In the genomic region with DNA sequence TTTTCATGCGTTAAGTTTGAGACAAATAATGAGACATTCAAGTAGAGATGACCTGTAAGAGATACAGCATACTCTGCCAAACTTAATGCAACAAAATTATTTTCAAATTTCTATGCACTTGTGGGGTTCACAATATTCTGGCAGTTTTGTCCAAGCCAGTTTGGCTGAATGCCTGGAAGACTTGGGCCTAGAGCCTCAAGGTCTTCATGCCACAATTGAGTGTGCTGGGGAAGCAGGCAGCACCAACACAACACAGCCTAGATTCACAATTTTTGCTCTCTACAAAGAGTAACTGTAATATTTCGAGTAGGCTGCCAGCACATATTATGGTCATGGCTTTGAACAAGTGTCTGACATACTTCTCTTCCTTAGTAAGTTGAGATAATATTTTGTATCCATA, we compare ENCODE assay signal across 34 cellular contexts.
"Had no signal": no experiment of that assay in that cellular context is flagged by ENCODE, and none has a peak within 500 bp of the region (broad histone marks: within the 10 kb centered on the region; RNA-seq: fewer than 3 reads in every experiment).

No MANE protein-coding gene starts in this region.

- DNase-seq: activated B cell treated with CpG ODN at 0.5 μM for 24 hours; activated CD4-positive, alpha-beta memory T cell treated with anti-CD3 and anti-CD28 coated beads for 36 hours; activated CD4-positive, alpha-beta T cell treated with anti-CD3 and anti-CD28 coated beads for 4 hours; activated CD4-positive, alpha-beta T cell treated with anti-CD3 and anti-CD28 coated beads, Interleukin-2, amount 10 ng/mL, durations not matched to agents 24 days and 14 days; activated CD4-positive, alpha-beta T cell treated with anti-CD3 and anti-CD28 coated beads, Interleukin-2, amount 50 U/mL, for 1 hour; activated CD4-positive, alpha-beta T cell treated with anti-CD3 and anti-CD28 coated beads, Interleukin-2, amount 50 U/mL, for 4 hours; activated CD4-positive, CD25-positive, alpha-beta regulatory T cell treated with anti-CD3 and anti-CD28 coated beads, Interleukin-2, amount 50 U/mL, for 72 hours; activated CD8-positive, alpha-beta memory T cell treated with anti-CD3 and anti-CD28 coated beads, Interleukin-2, amount 50 U/mL, for 4 hours; activated CD8-positive, alpha-beta T cell treated with anti-CD3 and anti-CD28 coated beads for 36 hours; activated effector memory CD4-positive, alpha-beta T cell treated with anti-CD3 and anti-CD28 coated beads, Interleukin-2, amount 50 U/mL, for 16 hours; activated gamma-delta T cell treated with Interleukin-2 at 50 U/mL for 16 hours; activated naive CD4-positive, alpha-beta T cell; activated naive CD4-positive, alpha-beta T cell treated with anti-CD3 and anti-CD28 coated beads for 36 hours; activated naive CD4-positive, alpha-beta T cell treated with anti-CD3 and anti-CD28 coated beads, Interleukin-2, amount 50 U/mL, for 16 hours; activated naive CD8-positive, alpha-beta T cell treated with anti-CD3 and anti-CD28 coated beads for 36 hours; activated T-cell treated with anti-CD3 and anti-CD28 coated beads for 4 hours; activated T-cell treated with anti-CD3 and anti-CD28 coated beads, Interleukin-2, amount 50 U/mL, for 1 hour; activated T-cell treated with anti-CD3 and anti-CD28 coated beads, Interleukin-2, amount 50 U/mL, for 4 hours; activated T-cell treated with anti-CD3 and anti-CD28 coated beads, Interleukin-2, amount 50 U/mL, for 72 hours; anterior cingulate cortex; caudate nucleus; cerebellar nuclear complex; T-helper 2 cell; T-helper 9 cell had no signal

- H3K9me3 ChIP-seq: ascending aorta had no signal

- H3K27ac Mint-ChIP-seq: activated B cell treated with CpG ODN at 0.5 μM for 24 hours; activated CD4-positive, alpha-beta memory T cell treated with anti-CD3 and anti-CD28 coated beads for 36 hours; activated CD4-positive, alpha-beta T cell treated with anti-CD3 and anti-CD28 coated beads, Interleukin-2, amount 10 ng/mL, durations not matched to agents 24 days and 14 days; activated CD8-positive, alpha-beta T cell treated with anti-CD3 and anti-CD28 coated beads for 36 hours; activated naive CD4-positive, alpha-beta T cell treated with anti-CD3 and anti-CD28 coated beads for 36 hours; activated naive CD4-positive, alpha-beta T cell treated with anti-CD3 and anti-CD28 coated beads, Interleukin-2, amount 50 U/mL, for 72 hours; activated naive CD8-positive, alpha-beta T cell treated with anti-CD3 and anti-CD28 coated beads for 36 hours; activated T-cell treated with anti-CD3 and anti-CD28 coated beads, Interleukin-2, amount 50 U/mL, for 72 hours; activated T-helper 1 cell treated with anti-CD3 and anti-CD28 coated beads, Interleukin-12 subunit alpha, Interleukin-12 subunit beta, Interleukin-2, Interleukin-4 antibody, amounts not matched to agents 30 ng/mL and 10 ng/mL and 1 ng/mL, durations not matched to agents 14 hours and 24 hours and 36 hours; activated T-helper 17 cell treated with anti-CD3 and anti-CD28 coated beads, Interleukin-2, amount 50 U/mL, for 72 hours; brain; T-helper 1 cell treated with Interleukin-12 subunit alpha and Interleukin-12 subunit beta and Interleukin-4 antibody, amounts not matched to agents 30 μg/mL and 1 μg/mL, for 36 hours; T-helper 2 cell treated with Interferon-gamma antibody and Interleukin-4, amounts not matched to agents 5 μg/mL and 100 μg/mL, for 36 hours had no signal

- H3K27me3 ChIP-seq: ascending aorta, cardiac muscle cell had no signal

- H3K4me1 Mint-ChIP-seq: activated B cell treated with CpG ODN at 0.5 μM for 24 hours; activated CD4-positive, alpha-beta T cell treated with anti-CD3 and anti-CD28 coated beads, Interleukin-2, amount 10 ng/mL, durations not matched to agents 24 days and 14 days; activated naive CD8-positive, alpha-beta T cell treated with anti-CD3 and anti-CD28 coated beads for 36 hours; activated T-helper 17 cell treated with anti-CD3 and anti-CD28 coated beads, Interleukin-2, amount 50 U/mL, for 72 hours; brain; central memory CD8-positive, alpha-beta T cell had no signal

- H3K4me3 Mint-ChIP-seq: activated B cell treated with CpG ODN at 0.5 μM for 24 hours; activated CD4-positive, alpha-beta memory T cell treated with anti-CD3 and anti-CD28 coated beads for 36 hours; activated CD4-positive, alpha-beta T cell treated with anti-CD3 and anti-CD28 coated beads, Interleukin-2, amount 10 ng/mL, durations not matched to agents 24 days and 14 days; activated CD8-positive, alpha-beta T cell treated with anti-CD3 and anti-CD28 coated beads for 36 hours; activated naive CD4-positive, alpha-beta T cell treated with anti-CD3 and anti-CD28 coated beads for 36 hours; activated naive CD8-positive, alpha-beta T cell treated with anti-CD3 and anti-CD28 coated beads for 36 hours; activated T-cell treated with anti-CD3 and anti-CD28 coated beads, Interleukin-2, amount 50 U/mL, for 4 hours; activated T-cell treated with anti-CD3 and anti-CD28 coated beads, Interleukin-2, amount 50 U/mL, for 72 hours; activated T-helper 1 cell treated with anti-CD3 and anti-CD28 coated beads, Interleukin-12 subunit alpha, Interleukin-12 subunit beta, Interleukin-2, Interleukin-4 antibody, amounts not matched to agents 30 ng/mL and 10 ng/mL and 1 ng/mL, durations not matched to agents 14 hours and 24 hours and 36 hours; activated T-helper 17 cell treated with anti-CD3 and anti-CD28 coated beads, Interleukin-2, amount 50 U/mL, for 72 hours; brain; central memory CD8-positive, alpha-beta T cell; T-helper 1 cell treated with Interleukin-12 subunit alpha and Interleukin-12 subunit beta and Interleukin-4 antibody, amounts not matched to agents 30 μg/mL and 1 μg/mL, for 36 hours; T-helper 2 cell treated with Interferon-gamma antibody and Interleukin-4, amounts not matched to agents 5 μg/mL and 100 μg/mL, for 36 hours had no signal

- H3K27me3 Mint-ChIP-seq: activated B cell treated with CpG ODN at 0.5 μM for 24 hours; activated CD4-positive, alpha-beta memory T cell treated with anti-CD3 and anti-CD28 coated beads for 36 hours; activated CD4-positive, alpha-beta T cell treated with anti-CD3 and anti-CD28 coated beads, Interleukin-2, amount 10 ng/mL, durations not matched to agents 24 days and 14 days; activated CD8-positive, alpha-beta T cell treated with anti-CD3 and anti-CD28 coated beads for 36 hours; activated naive CD8-positive, alpha-beta T cell treated with anti-CD3 and anti-CD28 coated beads for 36 hours; activated T-helper 17 cell treated with anti-CD3 and anti-CD28 coated beads, Interleukin-2, amount 50 U/mL, for 72 hours; central memory CD8-positive, alpha-beta T cell had no signal

- H3K4me3 ChIP-seq: ascending aorta, cardiac muscle cell had no signal

- H3K36me3 Mint-ChIP-seq: activated CD4-positive, alpha-beta memory T cell treated with anti-CD3 and anti-CD28 coated beads for 36 hours; activated naive CD4-positive, alpha-beta T cell treated with anti-CD3 and anti-CD28 coated beads, Interleukin-2, amount 50 U/mL, for 72 hours; activated naive CD8-positive, alpha-beta T cell treated with anti-CD3 and anti-CD28 coated beads for 36 hours; brain had no signal

- H3K36me3 ChIP-seq: ascending aorta, cardiac muscle cell had no signal

- H3K9me3 Mint-ChIP-seq: activated CD8-positive, alpha-beta T cell treated with anti-CD3 and anti-CD28 coated beads for 36 hours; activated naive CD4-positive, alpha-beta T cell treated with anti-CD3 and anti-CD28 coated beads for 36 hours; activated T-helper 1 cell treated with anti-CD3 and anti-CD28 coated beads, Interleukin-12 subunit alpha, Interleukin-12 subunit beta, Interleukin-2, Interleukin-4 antibody, amounts not matched to agents 30 ng/mL and 10 ng/mL and 1 ng/mL, durations not matched to agents 14 hours and 24 hours and 36 hours; T-helper 1 cell treated with Interleukin-12 subunit alpha and Interleukin-12 subunit beta and Interleukin-4 antibody, amounts not matched to agents 30 μg/mL and 1 μg/mL, for 36 hours had no signal

- H3K4me1 ChIP-seq: ascending aorta had no signal

- H3K27ac ChIP-seq: ascending aorta, cardiac muscle cell, VCaP had no signal
